Comparison of ENCODE assay signal across 20 cellular contexts in the genomic region with DNA sequence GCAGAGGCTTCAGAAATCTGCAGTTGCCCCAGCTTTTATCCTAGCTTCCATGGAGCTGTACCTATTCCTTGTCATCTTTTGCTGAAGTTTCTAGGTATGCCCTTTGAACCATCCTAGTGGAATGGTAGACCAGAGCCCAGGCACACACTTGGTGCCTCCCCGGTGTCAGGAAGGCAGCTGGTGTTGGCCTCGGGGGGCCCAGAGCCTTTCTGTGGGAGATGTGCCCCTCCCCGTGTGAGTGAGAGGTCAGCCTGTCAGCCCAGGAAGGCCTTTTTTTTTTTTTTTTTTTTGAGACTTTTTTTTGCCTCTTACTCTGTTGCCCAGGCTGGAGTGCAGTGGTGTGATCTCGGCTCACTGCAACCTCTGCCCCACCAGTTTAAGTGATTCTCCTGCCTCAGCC. TPM values are rescaled to one million over a fixed set of nuclear protein-coding genes. Genes with fewer than 3 reads are reported as not detected.
DNase-seq lines count a peak whose midpoint lies in the region; ATAC-seq and TF ChIP-seq lines count a peak whose summit lies in the region.
"Had no signal": no experiment of that assay in that cellular context is flagged by ENCODE, and none has a peak within 500 bp of the region (broad histone marks: within the 10 kb centered on the region; RNA-seq: fewer than 3 reads in every experiment).

No MANE protein-coding gene starts in this region.

- H3K36me3 ChIP-seq in PC-9 (ENCODE audit: low read depth) = 0 out of 2 replicates have a peak, but pooled peaks cover under 1% of the 10 kb centered on the region
- H3K36me3 ChIP-seq in fibroblast of lung (ENCODE audit: control insufficient read depth, insufficient read depth, low read length) = peaks cover 32% of the 10 kb centered on the region
- peaks cover 24 to 25% of the 10 kb centered on the region in 2 donors for H3K36me3 ChIP-seq in thyroid gland
- H3K36me3 ChIP-seq: breast epithelium, prostate gland had no signal

- H3K27me3 ChIP-seq in PC-9 (ENCODE audit: insufficient read depth, low read depth) = no peaks in the 10 kb centered on the region
- no peaks in the 10 kb centered on the region for H3K27me3 ChIP-seq in fibroblast of lung (ENCODE audit: control insufficient read depth, insufficient read depth, low read length)
- H3K27me3 ChIP-seq in thyroid gland = no peaks in the 10 kb centered on the region
- H3K27me3 ChIP-seq: breast epithelium, dorsolateral prefrontal cortex, esophagus squamous epithelium had no signal

- DNase-seq in activated T-cell treated with anti-CD3 and anti-CD28 coated beads, Interleukin-2, amount 50 U/mL, for 24 hours = no peak
- no peak for DNase-seq in activated T-cell treated with anti-CD3 and anti-CD28 coated beads, Interleukin-2, amount 50 U/mL, for 48 hours
- no peak for DNase-seq in PC-9
- DNase-seq in fibroblast of lung (ENCODE audit: low read depth in 2 of 2) = no peak
- no peak for DNase-seq in thyroid gland
- no peak for DNase-seq in DMS 273 treated with DMSO at 0.1 percent for 48 hours (lab: John Stamatoyannopoulos, UW)
- DNase-seq: activated CD8-positive, alpha-beta memory T cell treated with anti-CD3 and anti-CD28 coated beads for 24 hours; esophagus squamous epithelium; HCEC 1CT; head of caudate nucleus; Karpas-422; naive B cell; NCI-H1105; NCI-H526; PC-3 had no signal

- H4K20me1 ChIP-seq in PC-9 (ENCODE audit: insufficient read depth) (peaks cover 18% of the 10 kb centered on the region), fibroblast of lung (ENCODE audit: control insufficient read depth, extremely low read depth, insufficient read depth, low read length) (no peaks in the 10 kb centered on the region)

- ATAC-seq in GM21576 (IDR thresholded peaks at IDR 0.05; ENCODE audit: unreplicated experiment) (no peak), GM21423 (IDR thresholded peaks at IDR 0.05; ENCODE audit: unreplicated experiment) (no peak)
- ATAC-seq: PC-3 had no signal

- TF ChIP-seq POLR2A in thyroid gland (IDR thresholded peaks at IDR 0.05) = no peak

- H3K9me2 ChIP-seq in PC-9 (ENCODE audit: insufficient read depth) = no peaks in the 10 kb centered on the region

- peak overlapping the region; percentile 19 for H3K27ac Mint-ChIP-seq in activated T-cell treated with anti-CD3 and anti-CD28 coated beads, Interleukin-2, amount 50 U/mL, for 24 hours

- H2AFZ ChIP-seq in PC-9 = no peak overlapping the region
- no peak overlapping the region for H2AFZ ChIP-seq in fibroblast of lung (ENCODE audit: low read length)

- intact Hi-C loops in PC-9 (cut with micrococcal nuclease; ENCODE audit: unreplicated experiment) (loop anchor here (5.0 kb wide), 1 partner anchor 137 kb away; no protein-coding TSS in a partner anchor), thyroid gland (cut with DNase I) (loop anchor here (5.0 kb wide), 1 partner anchor 58 kb away; a partner anchor contains a TSS)

- no TSS peak for BruUV-seq in PC-9 (replicated peaks; lab: Mats Ljungman, UMichigan)

- peaks cover 96% of the 10 kb centered on the region for H3K36me3 Mint-ChIP-seq in activated T-cell treated with anti-CD3 and anti-CD28 coated beads, Interleukin-2, amount 50 U/mL, for 24 hours (ENCODE audit: low read depth)

- H3K9me3 ChIP-seq in PC-9 (ENCODE audit: insufficient read depth, low read depth) (no peaks in the 10 kb centered on the region), fibroblast of lung (ENCODE audit: control insufficient read depth, insufficient read depth, low read depth, low read length) (no peaks in the 10 kb centered on the region), thyroid gland (no peaks in the 10 kb centered on the region)
- H3K9me3 ChIP-seq: breast epithelium, esophagus squamous epithelium, prostate gland had no signal

- H3K9me3 Mint-ChIP-seq in activated T-cell treated with anti-CD3 and anti-CD28 coated beads, Interleukin-2, amount 50 U/mL, for 24 hours = no peaks in the 10 kb centered on the region
- H3K9me3 Mint-ChIP-seq: naive B cell had no signal

- peak overlapping the region; percentile 97 for H3K27ac ChIP-seq in PC-9
- H3K27ac ChIP-seq in fibroblast of lung (ENCODE audit: insufficient read depth, low read length) = peak overlapping the region; percentile 89
- peak overlapping the region in 2 of 3 donors; percentile 28 to 74 for H3K27ac ChIP-seq in thyroid gland
- H3K27ac ChIP-seq: prostate gland had no signal

- 89 to 92% methylated on average over 4 of the region's 4 CpGs for WGBS in thyroid gland, 2 donors

- POLR2A ChIA-PET in PC-9 (lab: Charles Lee; ENCODE audit: unreplicated experiment) = no interaction called here

- H3K79me2 ChIP-seq in PC-9 (ENCODE audit: low read depth) (peaks cover 16% of the 10 kb centered on the region), fibroblast of lung (ENCODE audit: control insufficient read depth, insufficient read depth, low read length) (peaks cover 7% of the 10 kb centered on the region)

- H3K4me2 ChIP-seq in PC-9 = peak overlapping the region; percentile 61
- no peak overlapping the region for H3K4me2 ChIP-seq in fibroblast of lung (ENCODE audit: extremely low read depth, insufficient read depth, low read length)

- no peak overlapping the region for H3K4me3 ChIP-seq in PC-9
- H3K4me3 ChIP-seq in fibroblast of lung (replicated peaks in 1 of 4; ENCODE audit: control extremely low read depth in 1 of 4, insufficient read depth in 1 of 4, low read depth in 3 of 4, low read length in 4 of 4) = no peak overlapping the region
- no peak overlapping the region for H3K4me3 ChIP-seq in thyroid gland (replicated peaks in 1 of 3)
- H3K4me3 ChIP-seq: breast epithelium, dorsolateral prefrontal cortex, esophagus squamous epithelium, prostate gland had no signal

- TF ChIP-seq CTCF in PC-9 (conservative IDR thresholded peaks at IDR 0.05) (no peak), fibroblast of lung (conservative IDR thresholded peaks at IDR 0.05 in 1 of 2, IDR thresholded peaks at IDR 0.05 in 1 of 2; ENCODE audit: low read depth in 1 of 2, low read length in 2 of 2) (no peak), thyroid gland (IDR thresholded peaks at IDR 0.05) (no peak)

- no peak overlapping the region for H3K4me3 Mint-ChIP-seq in activated T-cell treated with anti-CD3 and anti-CD28 coated beads, Interleukin-2, amount 50 U/mL, for 24 hours

- no peaks in the 10 kb centered on the region for H3K27me3 Mint-ChIP-seq in activated T-cell treated with anti-CD3 and anti-CD28 coated beads, Interleukin-2, amount 50 U/mL, for 24 hours
- H3K27me3 Mint-ChIP-seq: naive B cell had no signal

- H3K9ac ChIP-seq in fibroblast of lung (ENCODE audit: insufficient read depth, low read length) = no peak overlapping the region

- H3F3A ChIP-seq in PC-9 (ENCODE audit: insufficient read depth, low read depth) = peaks cover 63% of the 10 kb centered on the region

- CTCF ChIA-PET in PC-9 (lab: Charles Lee) = interaction anchor here (0.7 kb wide), 1 partner anchor 8 kb away, joined by 4 read pairs; no protein-coding TSS in a partner anchor

- H3K4me1 Mint-ChIP-seq in activated T-cell treated with anti-CD3 and anti-CD28 coated beads, Interleukin-2, amount 50 U/mL, for 24 hours (ENCODE audit: low read depth) = peaks cover 84% of the 10 kb centered on the region

- H3K4me1 ChIP-seq in PC-9 (replicated peaks; ENCODE audit: insufficient read depth) (peaks cover 60% of the 10 kb centered on the region), fibroblast of lung (ENCODE audit: control insufficient read depth, extremely low read depth, insufficient read depth, low read length) (peaks cover 38% of the 10 kb centered on the region), thyroid gland (peaks cover 41 to 47% of the 10 kb centered on the region in 2 donors)

RNA-seq across cellular contexts. Expression of a gene that starts 58.4 kb away (rescaled TPM):
- total RNA-seq in PC-9 (2021) (82.0 and 87.9 TPM in 2 replicates), fibroblast of lung (15.7 and 28.6 TPM in 2 replicates), thyroid gland (10 to 100 TPM; 33.6 to 65.1 (median 36.1) TPM)
- polyA plus RNA-seq in fibroblast of lung = 28.6 and 37.9 TPM in 2 replicates
- polyA plus RNA-seq in fibroblast of lung (2012) = 56.0 and 61.8 TPM in 2 replicates
- polyA minus RNA-seq in fibroblast of lung (ENCODE audit: low replicate concordance) = 108 and 110 TPM in 2 replicates
